Comparison of ENCODE assay signal across 8 cellular contexts in the genomic region with DNA sequence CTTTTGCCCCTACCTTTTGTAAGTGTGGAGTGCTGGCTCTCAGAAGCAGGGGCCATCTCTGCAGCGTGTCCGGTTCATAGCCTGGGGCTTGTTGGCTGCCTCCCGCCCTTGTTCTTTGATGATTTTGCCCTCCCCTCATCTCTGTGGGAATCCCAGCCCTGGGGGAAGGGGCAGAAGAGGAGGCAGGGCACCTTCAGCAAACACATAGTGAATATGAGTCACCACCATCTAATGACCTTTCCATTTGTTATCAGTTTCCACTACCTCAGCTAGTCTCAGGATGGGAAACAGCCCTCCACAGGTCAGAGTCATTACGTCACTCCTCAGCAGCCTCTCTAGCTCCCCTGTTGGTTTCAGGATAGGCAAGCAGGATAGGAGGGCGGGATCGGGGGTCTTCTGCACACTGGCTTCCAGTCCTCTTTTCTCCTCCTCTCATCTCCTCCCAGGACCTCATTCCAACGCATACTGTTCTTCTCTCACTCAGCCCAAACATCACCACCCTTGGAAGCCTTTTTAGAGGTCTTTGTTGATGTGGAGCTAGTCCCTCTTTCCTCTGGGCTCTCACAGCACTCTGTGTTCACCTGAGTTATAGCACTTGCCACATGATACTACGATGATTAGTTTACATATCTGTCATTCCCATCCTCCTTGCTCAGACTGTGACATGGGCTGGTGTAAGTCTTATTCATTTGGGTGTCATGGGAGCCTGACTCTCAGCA. TPM values are rescaled to one million over a fixed set of nuclear protein-coding genes. Genes with fewer than 3 reads are reported as not detected.
DNase-seq lines count a peak whose midpoint lies in the region; ATAC-seq and TF ChIP-seq lines count a peak whose summit lies in the region.

No MANE protein-coding gene starts in this region.

- H3K27ac ChIP-seq in heart right ventricle (peak overlapping the region in 5 of 10 donors; percentile 24 to 50 (median 38)), Peyer's patch (peak overlapping the region in 1 of 4 donors; percentile 15)

- H3K9me3 ChIP-seq in heart right ventricle: no peaks in the 10 kb centered on the region
- H3K9me3 ChIP-seq in Peyer's patch: no peaks in the 10 kb centered on the region

- TF ChIP-seq CTCF in heart right ventricle (IDR thresholded peaks at IDR 0.05) (peak in 6 of 9 donors; percentile 15 to 55 (median 36)), Peyer's patch (IDR thresholded peaks at IDR 0.05) (peak in 3 of 6 experiments; percentile 24 to 45 (median 25))

- TF ChIP-seq POLR2A in Peyer's patch (IDR thresholded peaks at IDR 0.05): no peak

- WGBS in heart right ventricle, 2 donors: 56 to 59% methylated on average over 8 of the region's 8 CpGs

- H3K36me3 ChIP-seq in heart right ventricle (peaks cover 0 to 28% (median 3%) of the 10 kb centered on the region in 9 donors), Peyer's patch (peaks cover 0 to 24% (median 0%) of the 10 kb centered on the region in 3 donors)

- no peaks in the 10 kb centered on the region for H3K27me3 ChIP-seq in heart right ventricle
- no peaks in the 10 kb centered on the region for H3K27me3 ChIP-seq in Peyer's patch

- ATAC-seq in GM21786 (IDR thresholded peaks at IDR 0.05; ENCODE audit: unreplicated experiment): peak; percentile 84
- ATAC-seq in heart right ventricle: peak; percentile 60 to 96 (median 92)
- ATAC-seq in HG02970 (IDR thresholded peaks at IDR 0.05; ENCODE audit: low FRiP score, unreplicated experiment): no peak
- ATAC-seq in HG03095 (IDR thresholded peaks at IDR 0.05; ENCODE audit: unreplicated experiment): no peak

- H3K4me3 ChIP-seq in heart right ventricle (no peak overlapping the region), Peyer's patch (no peak overlapping the region)

- intact Hi-C loops in heart right ventricle (cut with DNase I): no loop called here

- in situ Hi-C loops in Caki2 (cut with HindIII; ENCODE audit: low pct_unique_long_range_greater_than_20kb, low sequenced_read_pairs): no loop called here

- peaks cover 0 to 19% (median 9%) of the 10 kb centered on the region in 9 donors for H3K4me1 ChIP-seq in heart right ventricle
- H3K4me1 ChIP-seq in Peyer's patch: no peaks in the 10 kb centered on the region

- DNase-seq in Caki2 (ENCODE audit: low read depth) (peak; percentile 95), T1000 (lab: John Stamatoyannopoulos, UW) (peak; percentile 61), heart right ventricle (peak in 1 of 2 donors; percentile 38), Peyer's patch (no peak), mesenteric fat pad (ENCODE audit: low spot score) (no peak)

RNA-seq across cellular contexts. Expression of gene GADD45A, which starts 15.8 kb away (rescaled TPM):
- 9.5 and 24.1 TPM in 2 replicates for total RNA-seq in Caki2 (2014; rRNA removed; shearing (Covaris generic); ENCODE audit: low replicate concordance)
- 100 to 1,000 TPM in 4 of 10 donors, 10 to 100 TPM in 6; 26.2 to 148 (median 72.7) TPM for total RNA-seq in heart right ventricle
- 10 to 100 TPM; 40.6 to 41.4 TPM for polyA plus RNA-seq in heart right ventricle
- 10 to 100 TPM; 22.3 to 73.7 (median 55.1) TPM for total RNA-seq in Peyer's patch
- total RNA-seq in mesenteric fat pad: 110 TPM

Comparison
In these comparisons a context has a peak if more than half of its experiments do, and no peak if none do; other contexts are left out.
1. DNase-seq: peak in Caki2 (single experiment) and T1000 (single experiment); none in Peyer's patch (0 of 3) and mesenteric fat pad (single experiment).
2. ATAC-seq: peak in GM21786 (single experiment) and heart right ventricle (8 of 8); none in HG02970 (single experiment) and HG03095 (single experiment).